Comparison of ENCODE assay signal across 8 cellular contexts in the genomic region with DNA sequence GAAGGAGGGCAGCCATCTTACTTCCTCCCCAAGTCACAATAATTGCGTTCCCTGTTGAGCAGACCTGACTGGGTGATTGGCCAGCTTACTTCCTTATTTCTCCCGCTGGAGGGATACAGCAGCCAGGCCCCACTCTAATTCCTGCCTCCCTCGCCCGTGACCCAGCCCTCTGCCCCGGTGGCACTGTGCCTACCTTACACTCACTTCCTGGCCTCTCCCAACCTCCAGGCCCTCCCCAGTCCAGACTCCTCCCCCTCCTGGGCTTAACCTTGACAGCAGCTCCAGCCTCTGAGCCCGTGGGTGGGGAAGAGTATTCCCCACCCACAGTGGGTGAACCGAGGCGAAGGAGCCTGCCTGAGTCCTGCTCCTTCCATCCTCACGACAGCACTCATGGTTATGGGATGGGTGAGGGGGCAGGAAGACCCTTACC. TPM values are rescaled to one million over a fixed set of nuclear protein-coding genes. Genes with fewer than 3 reads are reported as not detected.
DNase-seq lines count a peak whose midpoint lies in the region; ATAC-seq and TF ChIP-seq lines count a peak whose summit lies in the region.

No MANE protein-coding gene starts in this region.

- H3K9me2 ChIP-seq in MM.1S (replicated peaks; ENCODE audit: insufficient read depth, low read length): no peaks in the 10 kb centered on the region

- peaks cover 55% of the 10 kb centered on the region for H3K79me2 ChIP-seq in MM.1S (ENCODE audit: low read length)
- peaks cover 9% of the 10 kb centered on the region for H3K79me2 ChIP-seq in trophoblast cell (ENCODE audit: control insufficient read depth, insufficient read depth, low read length, poor library complexity)

- H3K9ac ChIP-seq in MM.1S (ENCODE audit: low read length): no peak overlapping the region
- no peak overlapping the region for H3K9ac ChIP-seq in trophoblast cell (ENCODE audit: low read length)

- no peak overlapping the region for H4K12ac ChIP-seq in trophoblast cell (ENCODE audit: low read depth, low read length)

- H3K27ac Mint-ChIP-seq in activated naive CD4-positive, alpha-beta T cell treated with anti-CD3 and anti-CD28 coated beads, Interleukin-2, amount 50 U/mL, for 24 hours: peak overlapping the region; percentile 79

- peak; percentile 33 for DNase-seq in A172 (ENCODE audit: low spot score)
- DNase-seq in MM.1S: no peak
- DNase-seq in lower lobe of right lung: peak; percentile 81
- no peak for DNase-seq in ecto neural progenitor cell (ENCODE audit: low spot score)
- no peak for DNase-seq in trophoblast cell
- DNase-seq in HK-2 (ENCODE audit: unreplicated experiment): no peak

- H3K4ac ChIP-seq in trophoblast cell (ENCODE audit: low read depth, low read length): no peak overlapping the region

- H3K4me1 ChIP-seq in MM.1S (ENCODE audit: low read length) (peaks cover 23% of the 10 kb centered on the region), lower lobe of right lung (peaks cover 37% of the 10 kb centered on the region), trophoblast cell (ENCODE audit: control insufficient read depth in 1 of 2, insufficient read depth in 2 of 2, low read length in 2 of 2) (peaks cover 4 to 10% of the 10 kb centered on the region in 2 experiments)

- H3K36me3 ChIP-seq in MM.1S (replicated peaks; ENCODE audit: insufficient read depth, low read length) (0 out of 2 replicates have a peak, but pooled peaks cover 8% of the 10 kb centered on the region), lower lobe of right lung (peaks cover 45% of the 10 kb centered on the region), trophoblast cell (ENCODE audit: control insufficient read depth in 1 of 2, insufficient read depth in 2 of 2, low read length in 2 of 2) (peaks cover 36 to 39% of the 10 kb centered on the region in 2 experiments)

- no peak overlapping the region for H2BK5ac ChIP-seq in trophoblast cell (ENCODE audit: low read depth, low read length, poor library complexity)

- H3K18ac ChIP-seq in trophoblast cell (ENCODE audit: low read length): no peak overlapping the region

- H2AFZ ChIP-seq in MM.1S (ENCODE audit: low read length) (no peak overlapping the region), trophoblast cell (ENCODE audit: insufficient read depth, low read length, poor library complexity) (no peak overlapping the region)

- H3K14ac ChIP-seq in trophoblast cell (ENCODE audit: low read length): no peak overlapping the region

- H3K79me1 ChIP-seq in trophoblast cell (ENCODE audit: low read length): peaks cover 7% of the 10 kb centered on the region

- no peak overlapping the region for H2AK5ac ChIP-seq in trophoblast cell (ENCODE audit: low read length)

- H2BK12ac ChIP-seq in trophoblast cell (ENCODE audit: low read length): no peak overlapping the region

- H3K27ac ChIP-seq in MM.1S (ENCODE audit: low read length) (peak overlapping the region; percentile 77; the same call in 1 of the 2 replicates), lower lobe of right lung (peak overlapping the region; percentile 50), trophoblast cell (ENCODE audit: low read depth, low read length) (no peak overlapping the region)

- intact Hi-C loops in lower lobe of right lung (cut with DNase I): no loop called here

- peak overlapping the region; percentile 97 for H3K4me3 Mint-ChIP-seq in activated naive CD4-positive, alpha-beta T cell treated with anti-CD3 and anti-CD28 coated beads, Interleukin-2, amount 50 U/mL, for 24 hours

- peaks cover 9% of the 10 kb centered on the region for H3K36me3 Mint-ChIP-seq in activated naive CD4-positive, alpha-beta T cell treated with anti-CD3 and anti-CD28 coated beads, Interleukin-2, amount 50 U/mL, for 24 hours

- H4K8ac ChIP-seq in trophoblast cell (ENCODE audit: low read depth, low read length): no peak overlapping the region

- H4K20me1 ChIP-seq in MM.1S (ENCODE audit: insufficient read depth, low read length): no peaks in the 10 kb centered on the region

- no peak overlapping the region for H4K91ac ChIP-seq in trophoblast cell (ENCODE audit: low read depth, low read length)

- no CpG with 5 or more reads among the region's 9 CpGs for WGBS in trophoblast cell (ENCODE audit: extremely low coverage, insufficient coverage, insufficient read length)

- H3K9me3 ChIP-seq in MM.1S (replicated peaks; ENCODE audit: insufficient read depth, low read length) (no peaks in the 10 kb centered on the region), lower lobe of right lung (no peaks in the 10 kb centered on the region), trophoblast cell (ENCODE audit: insufficient read depth, low read depth, low read length) (peaks cover 4% of the 10 kb centered on the region)

- no peak overlapping the region for H2BK120ac ChIP-seq in trophoblast cell (ENCODE audit: insufficient read depth, low read length, poor library complexity)

- H3K9me3 Mint-ChIP-seq in activated naive CD4-positive, alpha-beta T cell treated with anti-CD3 and anti-CD28 coated beads, Interleukin-2, amount 50 U/mL, for 24 hours: no peaks in the 10 kb centered on the region

- H3K27me3 ChIP-seq in MM.1S (replicated peaks; ENCODE audit: insufficient read depth, low read length) (no peaks in the 10 kb centered on the region), lower lobe of right lung (ENCODE audit: low read depth) (no peaks in the 10 kb centered on the region), trophoblast cell (ENCODE audit: insufficient read depth, low read length) (no peaks in the 10 kb centered on the region)

- peaks cover 33% of the 10 kb centered on the region for H3K4me1 Mint-ChIP-seq in activated naive CD4-positive, alpha-beta T cell treated with anti-CD3 and anti-CD28 coated beads, Interleukin-2, amount 50 U/mL, for 24 hours

- H3K4me3 ChIP-seq in MM.1S (ENCODE audit: low read length) (no peak overlapping the region), lower lobe of right lung (no peak overlapping the region), trophoblast cell (ENCODE audit: low read depth, low read length) (no peak overlapping the region)

- H3F3A ChIP-seq in MM.1S (ENCODE audit: insufficient read depth, low read length): peaks cover 23% of the 10 kb centered on the region

- H3K27me3 Mint-ChIP-seq in activated naive CD4-positive, alpha-beta T cell treated with anti-CD3 and anti-CD28 coated beads, Interleukin-2, amount 50 U/mL, for 24 hours: no peaks in the 10 kb centered on the region

- H3K4me2 ChIP-seq in MM.1S (ENCODE audit: low read depth, low read length) (no peak overlapping the region), trophoblast cell (ENCODE audit: low read length) (no peak overlapping the region)

- TF ChIP-seq CTCF in MM.1S (IDR thresholded peaks at IDR 0.05; ENCODE audit: low read length) (no peak), lower lobe of right lung (IDR thresholded peaks at IDR 0.05) (no peak)

- no peak overlapping the region for H3K23ac ChIP-seq in trophoblast cell (ENCODE audit: low read length)

- ATAC-seq in lower lobe of right lung: peak; percentile 51 to 54
- no peak for ATAC-seq in HG03108 (IDR thresholded peaks at IDR 0.05; ENCODE audit: unreplicated experiment)

RNA-seq across cellular contexts. Expression of a gene that starts 3.0 kb away (rescaled TPM):
- total RNA-seq in A172 (2014; rRNA removed; shearing (Covaris generic)): 23.1 and 27.1 TPM in 2 replicates
- total RNA-seq in lower lobe of right lung: 22.3 TPM
- polyA plus RNA-seq in trophoblast cell (2013): 10.7 TPM in 2 replicates

RNA-seq across cellular contexts. Expression of a gene that starts 44.0 kb away (rescaled TPM):
- 57.5 and 59.8 TPM in 2 replicates for total RNA-seq in A172 (2014; rRNA removed; shearing (Covaris generic))
- 74.7 TPM for total RNA-seq in lower lobe of right lung
- polyA plus RNA-seq in trophoblast cell (2013): 4.9 and 5.1 TPM in 2 replicates

Comparison
In these comparisons a context has a peak if more than half of its experiments do, and no peak if none do; other contexts are left out.
1. DNase-seq: peak in A172 (single experiment) and lower lobe of right lung (single experiment); none in MM.1S (single experiment), ecto neural progenitor cell (single experiment), trophoblast cell (0 of 2) and HK-2 (single experiment).